ENCODE assay signal across 15 cellular contexts in the genomic region with DNA sequence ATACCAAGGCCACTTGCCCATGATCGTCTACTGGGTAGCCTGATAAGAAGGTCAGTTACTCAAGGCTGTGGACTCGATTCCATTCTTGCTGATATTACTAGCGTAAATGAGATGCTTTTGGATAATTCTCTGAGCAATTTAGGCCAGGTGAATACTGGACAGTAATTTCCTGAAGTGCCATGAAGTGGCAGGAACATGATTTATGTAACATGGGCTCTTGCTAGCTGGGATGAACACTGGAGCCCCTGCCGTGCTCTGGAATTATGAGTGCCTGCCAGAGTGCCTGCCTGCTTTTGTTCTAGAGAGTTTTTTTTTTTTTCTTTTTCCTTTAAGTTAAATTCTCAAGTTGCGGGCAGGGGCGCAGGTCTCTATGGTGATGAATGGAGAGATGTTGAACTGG.
DNase-seq lines count a peak whose midpoint lies in the region; ATAC-seq and TF ChIP-seq lines count a peak whose summit lies in the region.
"Had no signal": no experiment of that assay in that cellular context is flagged by ENCODE, and none has a peak within 500 bp of the region (broad histone marks: within the 10 kb centered on the region; RNA-seq: fewer than 3 reads in every experiment).

No MANE protein-coding gene starts in this region.

- no peaks in the 10 kb centered on the region for H3K9me3 Mint-ChIP-seq in neural crest cell
- H3K9me3 Mint-ChIP-seq: CD8-positive, alpha-beta memory T cell had no signal

- peak; percentile 64 for DNase-seq in G401 (ENCODE audit: low spot score)
- peak; percentile 83 for DNase-seq in NCI-H146 treated with DMSO at 0.1 percent for 48 hours (lab: John Stamatoyannopoulos, UW; ENCODE audit: unreplicated experiment)
- DNase-seq in NCI-H748 (lab: John Stamatoyannopoulos, UW; ENCODE audit: unreplicated experiment), result peak; percentile 92
- no peak for DNase-seq in neural crest cell (ENCODE audit: low read depth, low spot score)
- DNase-seq in GM10266 (ENCODE audit: extremely low spot score), result no peak
- DNase-seq: CD8-positive, alpha-beta memory T cell; HCEC 1CT; IMR-90; NCI-H1436 treated with DMSO at 0.1 percent for 48 hours; NCI-H2171 treated with DMSO at 0.1 percent for 48 hours; NCI-H526 treated with DMSO at 0.1 percent for 48 hours; SK-N-SH had no signal

- H3K36me3 Mint-ChIP-seq in neural crest cell (ENCODE audit: low read depth), result no peaks in the 10 kb centered on the region
- H3K36me3 Mint-ChIP-seq: CD8-positive, alpha-beta memory T cell had no signal

- in situ Hi-C loops in G401 (cut with HindIII; ENCODE audit: low sequenced_read_pairs), result no loop called here

- peaks cover 40% of the 10 kb centered on the region for H3K4me1 Mint-ChIP-seq in neural crest cell

- TF ChIP-seq CTCF in neural crest cell (conservative IDR thresholded peaks at IDR 0.05), result no peak
- TF ChIP-seq CTCF in GM10266 (IDR thresholded peaks at IDR 0.05; ENCODE audit: control insufficient read depth, insufficient read depth, low read depth, missing control alignments), result no peak

- ATAC-seq in GM19452 (IDR thresholded peaks at IDR 0.05; ENCODE audit: unreplicated experiment), result no peak
- no peak for ATAC-seq in HG03139 (IDR thresholded peaks at IDR 0.05; ENCODE audit: unreplicated experiment)
- ATAC-seq: Right ventricle myocardium inferior had no signal

- H3K27me3 Mint-ChIP-seq in neural crest cell (ENCODE audit: low read depth), result no peaks in the 10 kb centered on the region

- peak overlapping the region; percentile 5 for H3K4me3 Mint-ChIP-seq in neural crest cell
- H3K4me3 Mint-ChIP-seq: CD8-positive, alpha-beta memory T cell had no signal

- no peak overlapping the region for H3K27ac Mint-ChIP-seq in neural crest cell (ENCODE audit: unreplicated experiment)

Comparison
In these comparisons a context has a peak if more than half of its experiments do, and no peak if none do; other contexts are left out.
1. DNase-seq: peak in G401 (single experiment), NCI-H146 treated with DMSO at 0.1 percent for 48 hours (single experiment) and NCI-H748 (single experiment); none in neural crest cell (single experiment) and GM10266 (single experiment).